In genomic region chr11:44304091-44305084, GRCh38 we compare ENCODE assay signal across 13 cellular contexts. TPM values are rescaled to one million over a fixed set of nuclear protein-coding genes. Genes with fewer than 3 reads are reported as not detected.
DNase-seq lines count a peak whose midpoint lies in the region; ATAC-seq and TF ChIP-seq lines count a peak whose summit lies in the region.
"Had no signal": no experiment of that assay in that cellular context is flagged by ENCODE, and none has a peak within 500 bp of the region (broad histone marks: within the 10 kb centered on the region; RNA-seq: fewer than 3 reads in every experiment).

No MANE protein-coding gene starts in this region.

- no peak overlapping the region for H3K27ac ChIP-seq in BLaER1
- H3K27ac ChIP-seq in coronary artery = no peak overlapping the region
- H3K27ac ChIP-seq: transverse colon had no signal

- H3K27ac Mint-ChIP-seq in natural killer cell treated with Interleukin-12 subunit alpha and Interleukin-12 subunit beta and Interleukin-15 and Interleukin-18, amount 100 ng/mL, for 72 hours = peak overlapping the region in 1 of 2 donors; percentile 22

- H3K36me3 Mint-ChIP-seq in natural killer cell treated with Interleukin-12 subunit alpha and Interleukin-12 subunit beta and Interleukin-15 and Interleukin-18, amount 100 ng/mL, for 72 hours = no peaks in the 10 kb centered on the region

- H4K20me1 ChIP-seq in BLaER1 = peaks cover 85% of the 10 kb centered on the region

- peak in 1 of 2 donors; percentile 6 for ATAC-seq in natural killer cell treated with Interleukin-12 subunit alpha and Interleukin-12 subunit beta and Interleukin-15 and Interleukin-18, amount 100 ng/mL, for 72 hours
- no peak for ATAC-seq in HG03469 (IDR thresholded peaks at IDR 0.05; ENCODE audit: unreplicated experiment)
- ATAC-seq: HepG2 had no signal

- no peaks in the 10 kb centered on the region for H3K9me3 Mint-ChIP-seq in natural killer cell treated with Interleukin-12 subunit alpha and Interleukin-12 subunit beta and Interleukin-15 and Interleukin-18, amount 100 ng/mL, for 72 hours

- H3K4me2 ChIP-seq in BLaER1 = peak overlapping the region; percentile 38

- peak overlapping the region; percentile 89 for H3K4me3 Mint-ChIP-seq in natural killer cell treated with Interleukin-12 subunit alpha and Interleukin-12 subunit beta and Interleukin-15 and Interleukin-18, amount 100 ng/mL, for 72 hours

- DNase-seq in HFF-Myc (ENCODE audit: extremely low read depth, low read depth) (no peak), coronary artery (ENCODE audit: low spot score) (no peak), NCI-H187 (lab: John Stamatoyannopoulos, UW) (no peak), iPS-NIHi7 (ENCODE audit: extremely low spot score) (no peak), HCEC 1CT (no peak)
- no peak for DNase-seq in natural killer cell treated with Interleukin-12 subunit alpha and Interleukin-12 subunit beta and Interleukin-15 and Interleukin-18, amount 100 ng/mL, for 72 hours (ENCODE audit: low spot score)
- DNase-seq: activated gamma-delta T cell, DND-41, NCI-H345, transverse colon had no signal

- TF ChIP-seq CTCF in HFF-Myc (IDR thresholded peaks at IDR 0.05; ENCODE audit: low read depth, low read length, missing control alignments) (no peak), coronary artery (IDR thresholded peaks at IDR 0.05) (no peak)

- no peaks in the 10 kb centered on the region for H3K9me3 ChIP-seq in BLaER1
- H3K9me3 ChIP-seq: transverse colon had no signal

- H3K4me3 ChIP-seq in BLaER1 = peak overlapping the region; percentile 13; the same call in 1 of the 2 replicates
- peak overlapping the region; percentile 39; the same call in 1 of the 2 replicates for H3K4me3 ChIP-seq in HFF-Myc (replicated peaks; ENCODE audit: low read depth, low read length)
- H3K4me3 ChIP-seq in coronary artery = peak overlapping the region; percentile 58

- no peak overlapping the region for H3K9ac ChIP-seq in BLaER1

- H3K4me1 ChIP-seq in BLaER1 = peaks cover 22% of the 10 kb centered on the region; the same call in 1 of the 2 replicates

- H3K27me3 Mint-ChIP-seq in natural killer cell treated with Interleukin-12 subunit alpha and Interleukin-12 subunit beta and Interleukin-15 and Interleukin-18, amount 100 ng/mL, for 72 hours = peaks cover 51 to 71% of the 10 kb centered on the region in 2 donors

- H3K27me3 ChIP-seq in BLaER1 = peaks cover 85% of the 10 kb centered on the region

- H3K4me1 Mint-ChIP-seq in natural killer cell treated with Interleukin-12 subunit alpha and Interleukin-12 subunit beta and Interleukin-15 and Interleukin-18, amount 100 ng/mL, for 72 hours (ENCODE audit: low read depth in 2 of 2) = peaks cover 14 to 17% of the 10 kb centered on the region in 2 donors

- no peaks in the 10 kb centered on the region for H3K36me3 ChIP-seq in BLaER1
- H3K36me3 ChIP-seq: transverse colon had no signal

RNA-seq across cellular contexts. Expression of gene ALX4, which starts 5.6 kb away (rescaled TPM):
- not detected for total RNA-seq in natural killer cell treated with Interleukin-12 subunit alpha and Interleukin-12 subunit beta and Interleukin-15 and Interleukin-18, amount 100 ng/mL, for 72 hours
- total RNA-seq: HepG2, transverse colon had no signal
